ENCODE assay signal across 28 cellular contexts in the genomic region with DNA sequence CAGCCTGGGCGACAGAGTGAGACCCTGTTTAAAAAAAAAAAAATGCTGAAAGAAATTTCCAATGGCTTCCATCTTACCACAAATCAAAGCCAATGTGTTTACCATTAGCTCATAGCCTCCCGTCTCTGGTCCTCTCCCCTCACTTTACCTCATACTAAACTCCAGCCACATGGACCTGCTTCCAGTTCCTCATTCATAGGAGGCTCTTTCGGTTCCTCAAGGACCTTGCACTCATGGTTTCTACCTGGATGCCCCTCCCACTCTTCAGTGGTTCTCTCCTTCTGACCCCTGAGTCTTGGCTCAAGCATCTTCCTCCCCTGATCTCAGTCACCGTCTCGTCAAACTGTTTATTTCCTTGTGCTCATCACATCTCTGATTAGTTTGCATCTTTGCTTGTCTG. TPM values are rescaled to one million over a fixed set of nuclear protein-coding genes. Genes with fewer than 3 reads are reported as not detected.
A peak's percentile ranks its signal among the peaks of the same experiment; 100 is the strongest.
DNase-seq lines count a peak whose midpoint lies in the region; ATAC-seq, FAIRE-seq and TF ChIP-seq lines count a peak whose summit lies in the region.
"Had no signal": no experiment of that assay in that cellular context is flagged by ENCODE, and none has a peak within 500 bp of the region (broad histone marks: within the 10 kb centered on the region; RNA-seq: fewer than 3 reads in every experiment).

No MANE protein-coding gene starts in this region.

- FAIRE-seq in urothelium cell line (lab: Jason Lieb, UNC), result peak; percentile 9
- FAIRE-seq: frontal cortex had no signal

- TF ChIP-seq CTCF in GM12865 (IDR thresholded peaks at IDR 0.05; ENCODE audit: insufficient read depth, low read depth, low read length, missing control alignments), result no peak

- no peak overlapping the region for H3K4me3 ChIP-seq in GM12865 (ENCODE audit: low read depth, low read length)
- H3K4me3 ChIP-seq: BLaER1, dorsolateral prefrontal cortex, lower lobe of right lung, smooth muscle cell, thoracic aorta had no signal

- DNase-seq in GM12865 (ENCODE audit: low read depth) (peak; percentile 72), RPMI8226 (peak; percentile 85), urothelium cell line (ENCODE audit: low spot score) (no peak), left colon (no peak), NCI-H345 treated with DMSO at 0.1 percent for 48 hours (lab: John Stamatoyannopoulos, UW; ENCODE audit: unreplicated experiment) (no peak)
- DNase-seq: activated CD4-positive, alpha-beta T cell treated with anti-CD3 and anti-CD28 coated beads for 4 hours; dorsolateral prefrontal cortex; GDM1; H9; kidney glomerular epithelial cell; lower lobe of right lung; midbrain; naive thymus-derived CD4-positive, alpha-beta T cell; NCI-H1105 treated with DMSO at 0.1 percent for 48 hours; NCI-H1930; NCI-H2171 treated with DMSO at 0.1 percent for 48 hours; NCI-H510A treated with DMSO at 0.1 percent for 48 hours; right cardiac atrium; SHP77 treated with DMSO at 0.1 percent for 48 hours; stimulated activated naive CD8-positive, alpha-beta T cell treated with anti-CD3 and anti-CD28 coated beads, Interleukin-15, amount 100 ng/mL, for 72 hours; SW 1271 had no signal

- ATAC-seq in HG03342 (IDR thresholded peaks at IDR 0.05; ENCODE audit: unreplicated experiment), result peak; percentile 42
- no peak for ATAC-seq in GM18873 (IDR thresholded peaks at IDR 0.05; ENCODE audit: low FRiP score, unreplicated experiment)
- ATAC-seq in left colon, result no peak
- ATAC-seq: activated naive CD4-positive, alpha-beta T cell treated with anti-CD3 and anti-CD28 coated beads, Interleukin-2, amount 50 U/mL, for 72 hours; lower lobe of right lung; naive thymus-derived CD4-positive, alpha-beta T cell; right cardiac atrium; stimulated activated naive CD8-positive, alpha-beta T cell treated with anti-CD3 and anti-CD28 coated beads, Interleukin-15, amount 100 ng/mL, for 72 hours had no signal

- intact Hi-C loops in left colon (cut with DNase I, micrococcal nuclease), result no loop called here

RNA-seq across cellular contexts. Expression of gene DEF8, which starts 3.8 kb away (rescaled TPM):
- total RNA-seq in left colon, result 10 to 100 TPM; 25.4 to 34.0 TPM

RNA-seq across cellular contexts. Expression of gene TUBB3, which starts 21.6 kb away (rescaled TPM):
- total RNA-seq in left colon, result 1 to 10 TPM; 3.3 to 4.2 TPM

RNA-seq across cellular contexts. Expression of gene MC1R, which starts 26.1 kb away (rescaled TPM):
- 1 to 10 TPM; 2.1 to 4.3 TPM for total RNA-seq in left colon

Comparison
In these comparisons a context has a peak if more than half of its experiments do, and no peak if none do; other contexts are left out.
1. DNase-seq: peak in GM12865 (single experiment) and RPMI8226 (single experiment); none in urothelium cell line (single experiment), left colon (0 of 2) and NCI-H345 treated with DMSO at 0.1 percent for 48 hours (single experiment).